Comparison of ENCODE assay signal across 24 cellular contexts in genomic region chr6:167698540-167698939, GRCh38.
A peak's percentile ranks its signal among the peaks of the same experiment; 100 is the strongest.
DNase-seq lines count a peak whose midpoint lies in the region; ATAC-seq and TF ChIP-seq lines count a peak whose summit lies in the region.
"Had no signal": no experiment of that assay in that cellular context is flagged by ENCODE, and none has a peak within 500 bp of the region (broad histone marks: within the 10 kb centered on the region; RNA-seq: fewer than 3 reads in every experiment).

No MANE protein-coding gene starts in this region.

- CTCF ChIA-PET in GM10248 (lab: Yijun Ruan, JAX) = no interaction called here

- TF ChIP-seq CTCF in left ventricle myocardium inferior (IDR thresholded peaks at IDR 0.05; ENCODE audit: borderline replicate concordance) = no peak
- no peak for TF ChIP-seq CTCF in esophagus squamous epithelium (IDR thresholded peaks at IDR 0.05)
- no peak for TF ChIP-seq CTCF in neutrophil (IDR thresholded peaks at IDR 0.05)
- TF ChIP-seq CTCF in vagina (IDR thresholded peaks at IDR 0.05) = no peak
- TF ChIP-seq CTCF in GM10248 (IDR thresholded peaks at IDR 0.05; ENCODE audit: control extremely low read depth, extremely low read depth, low read depth, missing control alignments) = no peak

- POLR2A ChIA-PET in GM10248 (lab: Yijun Ruan, JAX) = no interaction called here

- ATAC-seq in left ventricle myocardium superior (no peak), HG03139 (IDR thresholded peaks at IDR 0.05; ENCODE audit: unreplicated experiment) (no peak)

- H3K36me3 ChIP-seq in left ventricle myocardium inferior (no peaks in the 10 kb centered on the region), esophagus squamous epithelium (no peaks in the 10 kb centered on the region), neutrophil (no peaks in the 10 kb centered on the region), vagina (no peaks in the 10 kb centered on the region)
- H3K36me3 ChIP-seq: BE2C, uterus had no signal

- intact Hi-C loops in left ventricle myocardium inferior (cut with micrococcal nuclease) = no loop called here
- intact Hi-C loops in left ventricle myocardium superior (cut with micrococcal nuclease) = no loop called here
- intact Hi-C loops in esophagus squamous epithelium (cut with DNase I) = no loop called here
- intact Hi-C loops in vagina (cut with DNase I) = no loop called here

- no peaks in the 10 kb centered on the region for H3K9me3 ChIP-seq in left ventricle myocardium inferior (replicated peaks)
- H3K9me3 ChIP-seq in esophagus squamous epithelium = no peaks in the 10 kb centered on the region
- no peaks in the 10 kb centered on the region for H3K9me3 ChIP-seq in neutrophil
- H3K9me3 ChIP-seq in vagina = no peaks in the 10 kb centered on the region
- H3K9me3 ChIP-seq: BE2C, uterus had no signal

- TF ChIP-seq POLR2A in esophagus squamous epithelium (IDR thresholded peaks at IDR 0.05) (no peak), vagina (IDR thresholded peaks at IDR 0.05) (no peak)

- H3K27me3 ChIP-seq in left ventricle myocardium inferior (ENCODE audit: low read depth) (peaks cover 4% of the 10 kb centered on the region), esophagus squamous epithelium (peaks cover 0 to 9% (median 0%) of the 10 kb centered on the region in 4 donors), neutrophil (peaks cover 24% of the 10 kb centered on the region), vagina (no peaks in the 10 kb centered on the region)
- H3K27me3 ChIP-seq: BE2C, hepatocyte, uterus had no signal

- H3K4me3 ChIP-seq in left ventricle myocardium inferior = no peak overlapping the region
- H3K4me3 ChIP-seq in esophagus squamous epithelium = no peak overlapping the region
- H3K4me3 ChIP-seq in neutrophil (ENCODE audit: low read depth in 1 of 2, low read length in 1 of 2) = no peak overlapping the region
- no peak overlapping the region for H3K4me3 ChIP-seq in vagina
- H3K4me3 ChIP-seq: GM12878, hepatocyte, uterus had no signal

- H3K27ac ChIP-seq in left ventricle myocardium inferior (replicated peaks) (peak overlapping the region; percentile 92), esophagus squamous epithelium (peak overlapping the region in 3 of 4 donors; percentile 68 to 88 (median 81)), neutrophil (peak overlapping the region; percentile 81), vagina (peak overlapping the region; percentile 68)

- H3K4me1 ChIP-seq in left ventricle myocardium inferior (peaks cover 22% of the 10 kb centered on the region), esophagus squamous epithelium (peaks cover 0 to 22% (median 5%) of the 10 kb centered on the region in 3 donors), neutrophil (ENCODE audit: control insufficient read depth in 1 of 2, insufficient read depth in 1 of 2, low read depth in 1 of 2, low read length in 1 of 2) (peaks cover 15 to 28% of the 10 kb centered on the region in 2 experiments), vagina (peaks cover 20% of the 10 kb centered on the region)
- H3K4me1 ChIP-seq: BE2C, uterus had no signal

- WGBS in esophagus squamous epithelium, 2 donors = 100% methylated on average over 2 to 3 of the region's 12 CpGs

- no peak for DNase-seq in left ventricle myocardium inferior
- no peak for DNase-seq in left ventricle myocardium superior
- DNase-seq in esophagus squamous epithelium (lab: John Stamatoyannopoulos, UW) = no peak
- no peak for DNase-seq in vagina (ENCODE audit: extremely low spot score in 2 of 2)
- DNase-seq in NCI-H1436 (lab: John Stamatoyannopoulos, UW) = no peak
- no peak for DNase-seq in GM10248 (ENCODE audit: extremely low spot score)
- DNase-seq: activated naive CD4-positive, alpha-beta T cell; activated T-cell treated with anti-CD3 and anti-CD28 coated beads, Interleukin-2, amount 50 U/mL, for 48 hours; BE2C; DMS153; foreskin melanocyte; Karpas-422; kidney glomerular epithelial cell; NCI-H1417; NCI-H2081 treated with DMSO at 0.1 percent for 48 hours; NCI-H226; SHP77; stimulated activated naive B cell treated with anti-CD40 and anti-IgM and Interleukin-4, amounts not matched to agents 10 μg/mL and 1 μg/mL and 100 μg/mL, for 72 hours; T-helper 2 cell had no signal
